Comparison of ENCODE assay signal across 1 cellular context in genomic region chr12:1793426-1794210, GRCh38.
TF ChIP-seq lines count a peak whose summit lies in the region.

No MANE protein-coding gene starts in this region.

TF ChIP-seq in SK-N-SH, 30 proteins besides CTCF, POLR2A, EP300 and RAD21 (continued from another document):
- TF ChIP-seq, protein P1, sequence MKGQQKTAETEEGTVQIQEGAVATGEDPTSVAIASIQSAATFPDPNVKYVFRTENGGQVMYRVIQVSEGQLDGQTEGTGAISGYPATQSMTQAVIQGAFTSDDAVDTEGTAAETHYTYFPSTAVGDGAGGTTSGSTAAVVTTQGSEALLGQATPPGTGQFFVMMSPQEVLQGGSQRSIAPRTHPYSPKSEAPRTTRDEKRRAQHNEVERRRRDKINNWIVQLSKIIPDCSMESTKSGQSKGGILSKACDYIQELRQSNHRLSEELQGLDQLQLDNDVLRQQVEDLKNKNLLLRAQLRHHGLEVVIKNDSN (IDR thresholded peaks at IDR 0.05; ENCODE audit: borderline replicate concordance, low read depth) = no peak
- no peak for TF ChIP-seq FOXJ3 (CRISPR knock-in tag; IDR thresholded peaks at IDR 0.05)
- TF ChIP-seq, protein P2, sequence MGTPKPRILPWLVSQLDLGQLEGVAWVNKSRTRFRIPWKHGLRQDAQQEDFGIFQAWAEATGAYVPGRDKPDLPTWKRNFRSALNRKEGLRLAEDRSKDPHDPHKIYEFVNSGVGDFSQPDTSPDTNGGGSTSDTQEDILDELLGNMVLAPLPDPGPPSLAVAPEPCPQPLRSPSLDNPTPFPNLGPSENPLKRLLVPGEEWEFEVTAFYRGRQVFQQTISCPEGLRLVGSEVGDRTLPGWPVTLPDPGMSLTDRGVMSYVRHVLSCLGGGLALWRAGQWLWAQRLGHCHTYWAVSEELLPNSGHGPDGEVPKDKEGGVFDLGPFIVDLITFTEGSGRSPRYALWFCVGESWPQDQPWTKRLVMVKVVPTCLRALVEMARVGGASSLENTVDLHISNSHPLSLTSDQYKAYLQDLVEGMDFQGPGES (IDR thresholded peaks at IDR 0.05; ENCODE audit: low read depth, low read length) = no peak
- TF ChIP-seq MEF2A (IDR thresholded peaks at IDR 0.05; ENCODE audit: borderline replicate concordance, low read depth) = no peak
- no peak for TF ChIP-seq YY1 (IDR thresholded peaks at IDR 0.05; ENCODE audit: low read depth)
- TF ChIP-seq FOSL2 (IDR thresholded peaks at IDR 0.05; ENCODE audit: borderline replicate concordance, low read depth) = no peak
- TF ChIP-seq GATA2 (CRISPR knock-in tag; IDR thresholded peaks at IDR 0.05) = no peak
- TF ChIP-seq RFX5 (IDR thresholded peaks at IDR 0.05; ENCODE audit: low read length) = no peak
- no peak for TF ChIP-seq NRF1 (IDR thresholded peaks at IDR 0.05; ENCODE audit: low read depth, low read length)
- TF ChIP-seq SIN3A (IDR thresholded peaks at IDR 0.05; ENCODE audit: borderline replicate concordance, low read depth, low read length) = no peak
- no peak for TF ChIP-seq NFIC (IDR thresholded peaks at IDR 0.05; ENCODE audit: borderline replicate concordance)
